In genomic region chr2:207446653-207447052, GRCh38 we compare ENCODE assay signal across 25 cellular contexts.
"Had no signal": no experiment of that assay in that cellular context is flagged by ENCODE, and none has a peak within 500 bp of the region (broad histone marks: within the 10 kb centered on the region; RNA-seq: fewer than 3 reads in every experiment).

No MANE protein-coding gene starts in this region.

- H3K27ac ChIP-seq: colonic mucosa, epithelial cell of prostate, esophagus squamous epithelium, gastrocnemius medialis, heart right ventricle, left lung, lower lobe of right lung had no signal

- H3K4me3 ChIP-seq: colonic mucosa, esophagus squamous epithelium, gastrocnemius medialis, heart right ventricle, left lung, lower lobe of right lung, mucosa of descending colon had no signal

- H3K36me3 Mint-ChIP-seq: mesothelial cell of epicardium had no signal

- DNase-seq: colonic mucosa; cortex of kidney; effector CD8-positive, alpha-beta T cell; effector memory CD8-positive, alpha-beta T cell; endodermal cell; esophagus squamous epithelium; foreskin fibroblast; foreskin melanocyte; gastrocnemius medialis; glutamatergic neuron; head of caudate nucleus; heart right ventricle; hypothalamus; left cardiac atrium; left lung; left ventricle myocardium superior; lower lobe of right lung; mesenchymal stem cell; mucosa of descending colon had no signal

- H3K27me3 Mint-ChIP-seq: dendritic cell treated with granulocyte-macrophage colony-stimulating factor and Interleukin-4, amounts not matched to agents 40 ng/mL and 50 ng/mL, for 4 days had no signal

- H3K4me1 ChIP-seq: colonic mucosa, esophagus squamous epithelium, gastrocnemius medialis, left lung, lower lobe of right lung had no signal

- H3K4me3 Mint-ChIP-seq: dendritic cell treated with granulocyte-macrophage colony-stimulating factor and Interleukin-4, amounts not matched to agents 40 ng/mL and 50 ng/mL, for 4 days; effector memory CD8-positive, alpha-beta T cell; endodermal cell; mesothelial cell of epicardium had no signal

- FAIRE-seq: endometrium, islet of Langerhans had no signal

- H3K4me1 Mint-ChIP-seq: mesothelial cell of epicardium had no signal

- H3K9me3 Mint-ChIP-seq: dendritic cell treated with granulocyte-macrophage colony-stimulating factor and Interleukin-4, amounts not matched to agents 40 ng/mL and 50 ng/mL, for 4 days; effector memory CD8-positive, alpha-beta T cell; endodermal cell; mesothelial cell of epicardium had no signal

- H3K27ac Mint-ChIP-seq: dendritic cell treated with granulocyte-macrophage colony-stimulating factor and Interleukin-4, amounts not matched to agents 40 ng/mL and 50 ng/mL, for 4 days; effector memory CD8-positive, alpha-beta T cell; endodermal cell; mesothelial cell of epicardium had no signal

- H3K36me3 ChIP-seq: colonic mucosa, esophagus squamous epithelium, gastrocnemius medialis, heart right ventricle, left lung, lower lobe of right lung had no signal

- ATAC-seq: effector memory CD8-positive, alpha-beta T cell; esophagus mucosa; gastrocnemius medialis; heart right ventricle; left cardiac atrium; left lung; left ventricle myocardium superior; lower lobe of right lung; mucosa of descending colon had no signal

- H3K27me3 ChIP-seq: colonic mucosa, esophagus squamous epithelium, gastrocnemius medialis, heart right ventricle, left lung had no signal

- H3K9me3 ChIP-seq: colonic mucosa, esophagus squamous epithelium, gastrocnemius medialis, heart right ventricle, left lung, lower lobe of right lung, mucosa of descending colon had no signal
